Comparison of ENCODE assay signal across 1 cellular context in the genomic region with DNA sequence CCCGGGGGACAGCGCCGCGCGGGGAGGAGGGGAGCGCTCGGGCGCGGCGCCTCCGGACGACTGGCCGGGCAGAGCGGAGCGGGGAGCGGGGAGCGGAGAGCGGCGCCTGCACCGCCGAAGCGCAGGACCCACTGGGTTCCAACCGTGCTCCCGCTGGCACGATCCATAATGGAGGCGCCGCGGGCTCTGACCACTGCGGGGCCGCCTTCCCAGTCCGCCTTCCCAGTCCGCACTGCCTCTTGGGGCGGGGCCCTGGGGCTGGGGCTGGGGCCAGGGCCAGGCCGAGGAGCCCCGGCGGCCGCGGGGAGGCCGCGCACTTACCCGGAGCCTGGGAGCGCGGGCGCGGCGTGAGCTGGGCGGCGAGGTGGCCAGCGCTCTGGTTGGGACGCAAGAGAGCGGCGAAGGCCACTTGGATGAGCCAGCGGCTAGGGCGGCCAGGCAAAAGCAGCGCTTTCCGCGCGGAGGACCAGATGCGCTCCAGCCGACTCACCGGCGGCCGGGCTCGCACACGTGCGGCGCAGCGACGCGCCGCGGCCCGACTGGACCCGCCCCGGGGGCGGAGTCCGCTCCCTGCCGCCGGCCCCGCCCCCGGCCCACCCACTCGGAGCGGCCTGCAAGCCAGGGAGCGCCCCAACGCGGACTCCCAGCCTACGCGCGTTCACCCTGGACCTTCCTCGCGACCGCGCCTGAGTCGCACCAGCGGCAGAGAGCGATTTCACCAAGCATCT.
TF ChIP-seq lines count a peak whose summit lies in the region.

Gene PUS7, minus strand, starts transcription at position 541 of the 728 bp plus-strand sequence. CDS start 13,759 bp downstream, outside the sequence.

TF ChIP-seq in HepG2, 621 proteins besides CTCF, POLR2A, EP300 and RAD21 (continued from another document):
- TF ChIP-seq ZNF468 (CRISPR knock-in tag; IDR thresholded peaks at IDR 0.05) (no peak), RBM39 (IDR thresholded peaks at IDR 0.05; ENCODE audit: low read depth, low read length, poor library complexity, severe bottlenecking) (no peak), ZNF160 (CRISPR knock-in tag; IDR thresholded peaks at IDR 0.05) (peak; percentile 89), ZFY (CRISPR knock-in tag; IDR thresholded peaks at IDR 0.05) (peak; percentile 99), MIER3 (CRISPR knock-in tag; IDR thresholded peaks at IDR 0.05; ENCODE audit: borderline replicate concordance) (no peak), MTERF4 (CRISPR knock-in tag; IDR thresholded peaks at IDR 0.05) (no peak), IKZF1 (IDR thresholded peaks at IDR 0.05) (no peak), RARA (CRISPR knock-in tag; IDR thresholded peaks at IDR 0.05) (0 out of 2 replicates have a peak, but pooled peaks have one; percentile 5), CAMTA2 (CRISPR knock-in tag; IDR thresholded peaks at IDR 0.05; ENCODE audit: borderline replicate concordance) (no peak), YEATS4 (CRISPR knock-in tag; IDR thresholded peaks at IDR 0.05; ENCODE audit: borderline replicate concordance) (peak; percentile 97), ZNF484 (CRISPR knock-in tag; IDR thresholded peaks at IDR 0.05; ENCODE audit: borderline replicate concordance, low read depth) (no peak), ZNF335 (CRISPR knock-in tag; IDR thresholded peaks at IDR 0.05) (no peak), HOXA7 (CRISPR knock-in tag; IDR thresholded peaks at IDR 0.05) (no peak), ZNF616 (CRISPR knock-in tag; IDR thresholded peaks at IDR 0.05; ENCODE audit: low read depth) (peak; percentile 25; the same call in 1 of the 2 replicates), FOXA1 (IDR thresholded peaks at IDR 0.05) (no peak), FOXA1 (CRISPR knock-in tag; IDR thresholded peaks at IDR 0.05) (no peak), ZNF773 (CRISPR knock-in tag; IDR thresholded peaks at IDR 0.05; ENCODE audit: borderline replicate concordance) (peak; percentile 40; the same call in 1 of the 2 replicates), ZNF263 (CRISPR knock-in tag; IDR thresholded peaks at IDR 0.05) (peak; percentile 91), ZNF75D (CRISPR knock-in tag; IDR thresholded peaks at IDR 0.05; ENCODE audit: borderline replicate concordance) (peak; percentile 61; the same call in 1 of the 2 replicates), ZNF136 (CRISPR knock-in tag; IDR thresholded peaks at IDR 0.05; ENCODE audit: low read depth) (no peak), DRAP1 (CRISPR knock-in tag; IDR thresholded peaks at IDR 0.05) (0 out of 2 replicates have a peak, but pooled peaks have one; percentile 4), KLF15 (CRISPR knock-in tag; IDR thresholded peaks at IDR 0.05; ENCODE audit: borderline replicate concordance) (0 out of 2 replicates have a peak, but pooled peaks have one; percentile 23), PHF8 (CRISPR knock-in tag; IDR thresholded peaks at IDR 0.05) (peak; percentile 93), PITX1 (CRISPR knock-in tag; IDR thresholded peaks at IDR 0.05) (no peak), NR2F2 (IDR thresholded peaks at IDR 0.05; ENCODE audit: borderline replicate concordance, low read depth) (0 out of 2 replicates have a peak, but pooled peaks have one; percentile 6)
- TF ChIP-seq, protein P1, sequence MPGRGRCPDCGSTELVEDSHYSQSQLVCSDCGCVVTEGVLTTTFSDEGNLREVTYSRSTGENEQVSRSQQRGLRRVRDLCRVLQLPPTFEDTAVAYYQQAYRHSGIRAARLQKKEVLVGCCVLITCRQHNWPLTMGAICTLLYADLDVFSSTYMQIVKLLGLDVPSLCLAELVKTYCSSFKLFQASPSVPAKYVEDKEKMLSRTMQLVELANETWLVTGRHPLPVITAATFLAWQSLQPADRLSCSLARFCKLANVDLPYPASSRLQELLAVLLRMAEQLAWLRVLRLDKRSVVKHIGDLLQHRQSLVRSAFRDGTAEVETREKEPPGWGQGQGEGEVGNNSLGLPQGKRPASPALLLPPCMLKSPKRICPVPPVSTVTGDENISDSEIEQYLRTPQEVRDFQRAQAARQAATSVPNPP (CRISPR knock-in tag; IDR thresholded peaks at IDR 0.05), result no peak; the same call in 1 of the 2 replicates
- TF ChIP-seq, protein P2, sequence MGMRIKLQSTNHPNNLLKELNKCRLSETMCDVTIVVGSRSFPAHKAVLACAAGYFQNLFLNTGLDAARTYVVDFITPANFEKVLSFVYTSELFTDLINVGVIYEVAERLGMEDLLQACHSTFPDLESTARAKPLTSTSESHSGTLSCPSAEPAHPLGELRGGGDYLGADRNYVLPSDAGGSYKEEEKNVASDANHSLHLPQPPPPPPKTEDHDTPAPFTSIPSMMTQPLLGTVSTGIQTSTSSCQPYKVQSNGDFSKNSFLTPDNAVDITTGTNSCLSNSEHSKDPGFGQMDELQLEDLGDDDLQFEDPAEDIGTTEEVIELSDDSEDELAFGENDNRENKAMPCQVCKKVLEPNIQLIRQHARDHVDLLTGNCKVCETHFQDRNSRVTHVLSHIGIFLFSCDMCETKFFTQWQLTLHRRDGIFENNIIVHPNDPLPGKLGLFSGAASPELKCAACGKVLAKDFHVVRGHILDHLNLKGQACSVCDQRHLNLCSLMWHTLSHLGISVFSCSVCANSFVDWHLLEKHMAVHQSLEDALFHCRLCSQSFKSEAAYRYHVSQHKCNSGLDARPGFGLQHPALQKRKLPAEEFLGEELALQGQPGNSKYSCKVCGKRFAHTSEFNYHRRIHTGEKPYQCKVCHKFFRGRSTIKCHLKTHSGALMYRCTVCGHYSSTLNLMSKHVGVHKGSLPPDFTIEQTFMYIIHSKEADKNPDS (CRISPR knock-in tag; IDR thresholded peaks at IDR 0.05), result 0 out of 2 replicates have a peak, but pooled peaks have one; percentile 1
- TF ChIP-seq, protein P3, sequence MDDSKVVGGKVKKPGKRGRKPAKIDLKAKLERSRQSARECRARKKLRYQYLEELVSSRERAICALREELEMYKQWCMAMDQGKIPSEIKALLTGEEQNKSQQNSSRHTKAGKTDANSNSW (CRISPR knock-in tag; IDR thresholded peaks at IDR 0.05; ENCODE audit: borderline replicate concordance), result peak; percentile 93; the same call in 1 of the 2 replicates
